ENCODE assay signal across 8 cellular contexts in the genomic region with DNA sequence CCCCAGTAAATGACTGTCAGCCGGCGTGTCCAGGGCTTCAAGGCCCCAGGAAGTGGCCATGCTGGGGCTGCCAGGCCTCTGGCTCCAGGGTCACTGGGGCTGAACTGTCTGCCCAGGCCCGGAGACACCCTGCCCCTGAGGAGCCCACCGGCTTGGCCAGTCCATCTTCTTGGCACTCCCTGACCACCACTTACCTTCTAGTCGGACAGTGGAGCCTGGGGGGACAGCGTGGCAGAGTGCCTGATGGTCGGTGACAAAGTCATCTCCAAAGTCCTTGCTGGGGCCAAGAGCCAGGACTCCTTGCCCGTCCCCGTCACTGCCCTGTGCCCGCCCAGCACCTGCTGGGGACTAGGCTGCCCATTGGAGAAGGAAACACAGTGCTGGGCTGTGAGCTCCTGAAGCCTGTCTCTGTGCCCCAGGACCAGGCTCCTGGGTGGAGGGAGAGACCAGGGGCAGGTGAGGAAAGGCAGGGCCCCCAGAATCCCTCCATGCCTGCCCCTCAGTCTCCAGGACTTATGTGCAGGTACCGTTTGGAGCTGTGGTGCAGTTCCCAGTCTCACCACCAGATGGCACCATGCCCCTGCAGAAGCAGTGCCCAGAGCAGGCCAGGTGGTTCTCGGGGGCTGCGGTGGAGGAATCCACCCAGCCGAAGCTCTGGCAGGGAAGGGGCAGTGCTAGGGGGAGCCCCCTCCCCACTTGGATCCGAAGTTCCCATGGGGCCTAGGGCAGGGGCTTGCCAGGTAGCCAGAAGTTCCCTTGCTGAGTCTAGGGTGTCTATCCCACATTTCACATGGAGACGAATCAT. TPM values are rescaled to one million over a fixed set of nuclear protein-coding genes. Genes with fewer than 3 reads are reported as not detected.
DNase-seq lines count a peak whose midpoint lies in the region; ATAC-seq lines count a peak whose summit lies in the region.

No MANE protein-coding gene starts in this region.

- H3K4me1 Mint-ChIP-seq in activated CD4-positive, alpha-beta T cell treated with anti-CD3 and anti-CD28 coated beads for 36 hours = peaks cover 2% of the 10 kb centered on the region

- no peaks in the 10 kb centered on the region for H3K27me3 Mint-ChIP-seq in activated CD4-positive, alpha-beta T cell treated with anti-CD3 and anti-CD28 coated beads for 36 hours

- no peaks in the 10 kb centered on the region for H3K9me3 Mint-ChIP-seq in activated CD4-positive, alpha-beta T cell treated with anti-CD3 and anti-CD28 coated beads for 36 hours (ENCODE audit: low read depth)

- CTCF ChIA-PET in activated CD4-positive, alpha-beta T cell treated with anti-CD3 and anti-CD28 coated beads for 36 hours (lab: Charles Lee) = interaction anchor here (0.5 to 2.1 kb wide), 11 partner anchors 49 to 1095 kb away, joined by 3 to 9 read pairs (median 3); a partner anchor contains a TSS

- POLR2A ChIA-PET in activated CD4-positive, alpha-beta T cell treated with anti-CD3 and anti-CD28 coated beads for 36 hours (lab: Charles Lee) = no interaction called here

- H3K27ac Mint-ChIP-seq in activated CD4-positive, alpha-beta T cell treated with anti-CD3 and anti-CD28 coated beads for 36 hours = no peak overlapping the region

- H3K36me3 Mint-ChIP-seq in activated CD4-positive, alpha-beta T cell treated with anti-CD3 and anti-CD28 coated beads for 36 hours (ENCODE audit: low read depth) = no peaks in the 10 kb centered on the region

- ATAC-seq in activated CD4-positive, alpha-beta T cell treated with anti-CD3 and anti-CD28 coated beads for 36 hours = peak; percentile 91
- ATAC-seq in HG03108 (IDR thresholded peaks at IDR 0.05; ENCODE audit: unreplicated experiment) = no peak

- DNase-seq in SIG-M5 treated with dmso at 0.1 percent for 504 hours (lab: John Stamatoyannopoulos, UW; ENCODE audit: unreplicated experiment) (peak; percentile 30), SIG-M5 (lab: John Stamatoyannopoulos, UW) (no peak), NCI-H2227 treated with DMSO at 0.1 percent for 48 hours (lab: John Stamatoyannopoulos, UW) (peak; percentile 62), cerebellar cortex (ENCODE audit: low spot score) (peak; percentile 91), left kidney (ENCODE audit: low read depth, low spot score) (peak; percentile 88)
- peak; percentile 92 for DNase-seq in activated CD4-positive, alpha-beta T cell treated with anti-CD3 and anti-CD28 coated beads for 36 hours
- DNase-seq in stimulated activated CD4-positive, alpha-beta T cell treated with anti-CD3 and anti-CD28 coated beads, Interleukin-2, amount 100 ng/mL, for 48 hours = peak; percentile 90 to 94

- H3K4me3 Mint-ChIP-seq in activated CD4-positive, alpha-beta T cell treated with anti-CD3 and anti-CD28 coated beads for 36 hours = no peak overlapping the region

- intact Hi-C loops in activated CD4-positive, alpha-beta T cell treated with anti-CD3 and anti-CD28 coated beads for 36 hours (cut with DNase I, micrococcal nuclease) = loop anchor here (1.0 to 5.0 kb wide), 6 partner anchors 81 to 340 kb away; a partner anchor contains a TSS

RNA-seq across cellular contexts. Expression of a gene that starts 6.0 kb away (rescaled TPM):
- total RNA-seq in activated CD4-positive, alpha-beta T cell treated with anti-CD3 and anti-CD28 coated beads for 36 hours = not detected

RNA-seq across cellular contexts. Expression of a gene that starts 25.2 kb away (rescaled TPM):
- 10 to 100 TPM; 47.7 to 49.8 TPM for total RNA-seq in activated CD4-positive, alpha-beta T cell treated with anti-CD3 and anti-CD28 coated beads for 36 hours

RNA-seq across cellular contexts. Expression of a gene that starts 39.8 kb away (rescaled TPM):
- total RNA-seq in activated CD4-positive, alpha-beta T cell treated with anti-CD3 and anti-CD28 coated beads for 36 hours = 10 to 100 TPM; 84.4 to 85.9 TPM

RNA-seq across cellular contexts. Expression of a gene that starts 40.9 kb away (rescaled TPM):
- total RNA-seq in activated CD4-positive, alpha-beta T cell treated with anti-CD3 and anti-CD28 coated beads for 36 hours = 100 to 1,000 TPM; 402 to 506 TPM
